17 cellular contexts compared by ENCODE assay signal in genomic region chr2:121803503-121803902, GRCh38.
A peak's percentile ranks its signal among the peaks of the same experiment; 100 is the strongest.
DNase-seq lines count a peak whose midpoint lies in the region; ATAC-seq, FAIRE-seq and TF ChIP-seq lines count a peak whose summit lies in the region.
"Had no signal": no experiment of that assay in that cellular context is flagged by ENCODE, and none has a peak within 500 bp of the region (broad histone marks: within the 10 kb centered on the region; RNA-seq: fewer than 3 reads in every experiment).

No MANE protein-coding gene starts in this region.

- H3K4me3 ChIP-seq in Loucy (ENCODE audit: low read length, poor library complexity, severe bottlenecking) = no peak overlapping the region
- no peak overlapping the region for H3K4me3 ChIP-seq in iPS-20b (ENCODE audit: low read length)
- H3K4me3 ChIP-seq: cardiac muscle cell, MG63, transverse colon had no signal

- H3K4me1 ChIP-seq in Loucy (ENCODE audit: insufficient read depth, low read length, poor library complexity, severe bottlenecking) (peaks cover 15% of the 10 kb centered on the region), iPS-20b (ENCODE audit: insufficient read depth, low read length) (peaks cover 25% of the 10 kb centered on the region)
- H3K4me1 ChIP-seq: transverse colon had no signal

- H3K27me3 ChIP-seq in Loucy (ENCODE audit: insufficient read depth, low read length, poor library complexity, severe bottlenecking) (no peaks in the 10 kb centered on the region), iPS-20b (ENCODE audit: insufficient read depth, low read length) (no peaks in the 10 kb centered on the region)
- H3K27me3 ChIP-seq: cardiac muscle cell, MG63, transverse colon had no signal

- DNase-seq in NCI-H69 (lab: John Stamatoyannopoulos, UW) (peak; percentile 38), GM19239 (ENCODE audit: insufficient read length, low spot score) (no peak)
- DNase-seq in stimulated activated CD4-positive, alpha-beta T cell treated with anti-CD3 and anti-CD28 coated beads, Interleukin-12 subunit alpha, Interleukin-12 subunit beta, amount 100 ng/mL, for 4 hours = no peak
- DNase-seq: activated CD4-positive, alpha-beta memory T cell treated with anti-CD3 and anti-CD28 coated beads, Interleukin-2, amount 10 ng/mL, durations not matched to agents 7 days and 5 days; C1 segment of cervical spinal cord; H7; MG63; NCI-H226; stimulated activated naive CD4-positive, alpha-beta T cell; transverse colon had no signal

- no peak overlapping the region for H3K4me2 ChIP-seq in Loucy (ENCODE audit: low read depth, low read length, poor library complexity, severe bottlenecking)

- H3K36me3 ChIP-seq in Loucy (ENCODE audit: insufficient read depth, low read length) (no peaks in the 10 kb centered on the region), iPS-20b (ENCODE audit: insufficient read depth, low read depth, low read length) (no peaks in the 10 kb centered on the region)
- H3K36me3 ChIP-seq: cardiac muscle cell, MG63, transverse colon had no signal

- ATAC-seq in GM18502 (IDR thresholded peaks at IDR 0.05; ENCODE audit: poor library complexity, unreplicated experiment) (peak; percentile 28), GM19467 (IDR thresholded peaks at IDR 0.05; ENCODE audit: unreplicated experiment) (no peak)
- ATAC-seq: Panc1 had no signal

- FAIRE-seq in GM19239 (lab: Jason Lieb, UNC) = no peak
- FAIRE-seq: keratinocyte had no signal

- 0 out of 2 replicates have a peak overlapping the region, but pooled peaks have one; percentile 48 for H2AFZ ChIP-seq in Loucy (ENCODE audit: low read length)

- no peaks in the 10 kb centered on the region for H3F3A ChIP-seq in Loucy (ENCODE audit: low read depth)

- H4K20me1 ChIP-seq in Loucy (ENCODE audit: insufficient read depth, low read length, poor library complexity, severe bottlenecking) = no peaks in the 10 kb centered on the region

- no peaks in the 10 kb centered on the region for H3K79me2 ChIP-seq in Loucy (ENCODE audit: insufficient read depth, low read length)

- H3K9me3 ChIP-seq in Loucy (ENCODE audit: insufficient read depth, low read depth, low read length) (0 out of 2 replicates have a peak, but pooled peaks cover 6% of the 10 kb centered on the region), iPS-20b (ENCODE audit: insufficient read depth, low read depth, low read length) (no peaks in the 10 kb centered on the region)

- no peaks in the 10 kb centered on the region for H3K9me2 ChIP-seq in Loucy (replicated peaks; ENCODE audit: low read depth, low read length)

- no peak overlapping the region for H3K27ac ChIP-seq in iPS-20b (ENCODE audit: low read length)
- H3K27ac ChIP-seq: cardiac muscle cell, transverse colon had no signal

- no peak overlapping the region for H3K9ac ChIP-seq in Loucy (ENCODE audit: low read depth, low read length, poor library complexity, severe bottlenecking)
- H3K9ac ChIP-seq in iPS-20b (ENCODE audit: low read depth, low read length) = peak overlapping the region; percentile 56; the same call in 1 of the 2 replicates

- no peak for TF ChIP-seq CTCF in Loucy (conservative IDR thresholded peaks at IDR 0.05; ENCODE audit: low read length)
